Comparison of ENCODE assay signal across 20 cellular contexts in the genomic region with DNA sequence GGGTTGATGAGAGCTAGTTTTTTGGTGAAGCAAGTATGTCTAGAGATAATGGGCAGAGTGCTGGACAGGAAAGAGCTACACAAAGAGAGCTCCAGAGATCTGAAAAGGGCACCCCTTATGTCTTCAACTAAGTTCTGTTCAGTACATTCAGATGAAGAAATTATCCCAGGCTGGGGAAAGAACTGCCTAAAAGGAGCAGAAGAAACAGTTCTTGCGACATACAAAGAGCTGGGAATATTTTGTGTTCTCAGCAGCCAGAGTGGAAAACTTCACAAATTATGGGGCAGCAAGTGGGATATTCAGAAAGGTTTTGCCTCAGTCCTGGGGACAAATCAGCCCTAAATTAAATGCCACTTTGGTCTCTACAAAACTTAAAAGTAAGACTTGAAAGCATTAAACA. TPM values are rescaled to one million over a fixed set of nuclear protein-coding genes. Genes with fewer than 3 reads are reported as not detected.
DNase-seq lines count a peak whose midpoint lies in the region; ATAC-seq and TF ChIP-seq lines count a peak whose summit lies in the region.
"Had no signal": no experiment of that assay in that cellular context is flagged by ENCODE, and none has a peak within 500 bp of the region (broad histone marks: within the 10 kb centered on the region; RNA-seq: fewer than 3 reads in every experiment).

No MANE protein-coding gene starts in this region.

- H3K27me3 ChIP-seq in GM23248 (replicated peaks; ENCODE audit: insufficient read depth) (no peaks in the 10 kb centered on the region), ascending aorta (no peaks in the 10 kb centered on the region), body of pancreas (no peaks in the 10 kb centered on the region)
- H3K27me3 ChIP-seq: BE2C had no signal

- DNase-seq in GM23248, result no peak
- DNase-seq in ascending aorta (ENCODE audit: low spot score in 2 of 2), result no peak
- DNase-seq in fibroblast of pulmonary artery (ENCODE audit: low read depth), result peak; percentile 60
- DNase-seq in sciatic nerve (ENCODE audit: low spot score), result no peak
- DNase-seq in body of pancreas, result no peak
- no peak for DNase-seq in NCI-H1105 (lab: John Stamatoyannopoulos, UW)
- DNase-seq: BE2C; CD4-positive, CD25-positive, alpha-beta regulatory T cell; COR-L47; GF-D8; H7; NCI-H1417 treated with DMSO at 0.1 percent for 48 hours; NCI-H1930; NCI-H345; NCI-H524 treated with DMSO at 0.1 percent for 48 hours; RPMI8226; SHP77 treated with DMSO at 0.1 percent for 48 hours had no signal

- TF ChIP-seq POLR2A in body of pancreas (IDR thresholded peaks at IDR 0.05), result no peak

- H3K27ac ChIP-seq in GM23248 (peak overlapping the region; percentile 36), ascending aorta (peak overlapping the region; percentile 29 to 31), body of pancreas (no peak overlapping the region)
- H3K27ac ChIP-seq: KMS-11 had no signal

- intact Hi-C loops in ascending aorta (cut with DNase I), result no loop called here
- intact Hi-C loops in sciatic nerve (cut with DNase I), result no loop called here
- intact Hi-C loops in body of pancreas (cut with DNase I), result no loop called here

- H3K9me3 ChIP-seq in GM23248 (ENCODE audit: low read depth) (no peaks in the 10 kb centered on the region), ascending aorta (peaks cover 0 to 6% of the 10 kb centered on the region in 2 donors), body of pancreas (no peaks in the 10 kb centered on the region)
- H3K9me3 ChIP-seq: BE2C had no signal

- H3K4me2 ChIP-seq in GM23248 (ENCODE audit: unreplicated experiment), result peak overlapping the region; percentile 2
- H3K4me2 ChIP-seq: KMS-11 had no signal

- H3K9me2 ChIP-seq in GM23248 (ENCODE audit: insufficient read depth), result no peaks in the 10 kb centered on the region

- H3F3A ChIP-seq in GM23248 (ENCODE audit: insufficient read depth), result peaks cover 92% of the 10 kb centered on the region

- H3K4me1 ChIP-seq in GM23248 (ENCODE audit: insufficient read depth) (peaks cover 46% of the 10 kb centered on the region), ascending aorta (peaks cover 0 to 23% of the 10 kb centered on the region in 2 donors), body of pancreas (no peaks in the 10 kb centered on the region)
- H3K4me1 ChIP-seq: BE2C had no signal

- H3K9ac ChIP-seq in GM23248, result no peak overlapping the region
- H3K9ac ChIP-seq: KMS-11 had no signal

- in situ Hi-C loops in GM23248 (cut with MboI), result no loop called here

- no peak overlapping the region for H3K4me3 ChIP-seq in GM23248
- H3K4me3 ChIP-seq in ascending aorta, result no peak overlapping the region
- no peak overlapping the region for H3K4me3 ChIP-seq in fibroblast of pulmonary artery (replicated peaks; ENCODE audit: low read depth, low read length)
- H3K4me3 ChIP-seq in body of pancreas, result no peak overlapping the region

- peaks cover 35% of the 10 kb centered on the region for H4K20me1 ChIP-seq in GM23248 (ENCODE audit: insufficient read depth)

- ATAC-seq in sciatic nerve, result peak; percentile 20
- ATAC-seq in HG03378 (IDR thresholded peaks at IDR 0.05; ENCODE audit: unreplicated experiment), result no peak
- no peak for ATAC-seq in HG03521 (IDR thresholded peaks at IDR 0.05; ENCODE audit: unreplicated experiment)
- ATAC-seq in body of pancreas, result no peak

- H3K36me3 ChIP-seq in GM23248 (ENCODE audit: low read depth) (peaks cover 55% of the 10 kb centered on the region), ascending aorta (peaks cover 0 to 4% of the 10 kb centered on the region in 2 donors), body of pancreas (replicated peaks in 1 of 2; ENCODE audit: insufficient read depth in 1 of 2, low read depth in 2 of 2) (no peaks in the 10 kb centered on the region)
- H3K36me3 ChIP-seq: BE2C had no signal

- 97 to 100% methylated on average over 1 of the region's 1 CpG for WGBS in GM23248 (ENCODE audit: low coverage in 1 of 2, low lambda C conversion rate in 2 of 2, missing lambda C conversion rate in 2 of 2), 2 experiments
- 88 to 91% methylated on average over 1 of the region's 1 CpG for WGBS in body of pancreas, 2 donors

- no peak for TF ChIP-seq CTCF in ascending aorta (IDR thresholded peaks at IDR 0.05)
- no peak for TF ChIP-seq CTCF in fibroblast of pulmonary artery (IDR thresholded peaks at IDR 0.05; ENCODE audit: low read length, missing control alignments)
- no peak for TF ChIP-seq CTCF in body of pancreas (IDR thresholded peaks at IDR 0.05)

- no peak overlapping the region for H2AFZ ChIP-seq in GM23248

- peaks cover 100% of the 10 kb centered on the region for H3K79me2 ChIP-seq in GM23248 (ENCODE audit: insufficient read depth)

RNA-seq across cellular contexts. Expression of a gene that starts 17.4 kb away (rescaled TPM):
- total RNA-seq in GM23248 (2014; rRNA removed; shearing (Covaris generic)), result 93.5 and 106 TPM in 2 replicates
- polyA plus RNA-seq in GM23248 (2016; fragmentation: Nextera tagmentation; extraction: Ambion mirVana), result 930 and 943 TPM in 2 replicates
- total RNA-seq in ascending aorta (933 TPM), sciatic nerve (137 TPM), body of pancreas (100 to 1,000 TPM in 1 of 2 donors, 10 to 100 TPM in 1; 63.3 to 135 TPM)
- total RNA-seq: CD4-positive, CD25-positive, alpha-beta regulatory T cell had no signal
- polyA plus RNA-seq: CD4-positive, CD25-positive, alpha-beta regulatory T cell had no signal

Comparison
In these comparisons a context has a peak if more than half of its experiments do, and no peak if none do; other contexts are left out.
1. H3K27ac ChIP-seq: peak in GM23248 (single experiment) and ascending aorta (2 of 2); none in body of pancreas (0 of 4).